In the genomic region with DNA sequence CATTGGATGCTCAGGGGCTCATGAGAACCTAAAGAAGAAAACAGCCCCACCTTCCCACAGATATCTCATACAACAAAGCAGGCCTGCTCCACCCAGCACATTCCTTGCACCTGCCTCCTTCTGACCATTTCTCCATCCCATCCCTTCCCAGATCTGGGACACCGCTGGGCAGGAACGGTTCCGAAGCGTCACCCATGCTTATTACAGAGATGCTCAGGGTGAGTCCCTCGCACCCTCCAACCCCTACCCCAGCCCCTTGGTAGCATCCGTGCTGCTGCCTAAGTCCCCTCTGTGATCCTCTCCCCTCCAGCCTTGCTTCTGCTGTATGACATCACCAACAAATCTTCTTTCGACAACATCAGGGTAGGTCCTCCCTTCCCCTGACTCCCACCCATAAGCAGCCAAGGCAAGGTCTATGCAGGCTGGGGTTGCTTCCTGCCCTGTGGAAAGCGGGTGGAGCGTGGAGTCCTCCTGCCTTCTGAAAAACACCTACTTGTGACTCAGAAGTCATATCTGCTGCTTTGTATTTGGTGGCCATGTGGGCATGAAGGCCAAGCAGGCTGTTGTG, we compare ENCODE assay signal across 14 cellular contexts. TPM values are rescaled to one million over a fixed set of nuclear protein-coding genes. Genes with fewer than 3 reads are reported as not detected.
DNase-seq lines count a peak whose midpoint lies in the region; ATAC-seq, FAIRE-seq and TF ChIP-seq lines count a peak whose summit lies in the region.
"Had no signal": no experiment of that assay in that cellular context is flagged by ENCODE, and none has a peak within 500 bp of the region (broad histone marks: within the 10 kb centered on the region; RNA-seq: fewer than 3 reads in every experiment).

No MANE protein-coding gene starts in this region.

- H3K9me3 Mint-ChIP-seq in activated naive CD4-positive, alpha-beta T cell treated with anti-CD3 and anti-CD28 coated beads, Interleukin-2, amount 10 ng/mL, durations not matched to agents 7 days and 5 days: no peaks in the 10 kb centered on the region
- H3K9me3 Mint-ChIP-seq in activated B cell treated with CpG ODN at 0.5 μM for 24 hours: no peaks in the 10 kb centered on the region

- CTCF ChIA-PET in activated naive CD4-positive, alpha-beta T cell treated with anti-CD3 and anti-CD28 coated beads, Interleukin-2, amount 10 ng/mL, durations not matched to agents 7 days and 5 days (lab: Charles Lee): interaction anchor here (1.0 to 2.8 kb wide), 7 partner anchors 17 to 137 kb away, joined by 3 to 27 read pairs (median 4); no protein-coding TSS in a partner anchor
- CTCF ChIA-PET in activated B cell treated with CpG ODN at 0.5 μM for 24 hours (lab: Charles Lee): interaction anchor here (0.6 to 2.5 kb wide), 5 partner anchors 16 to 122 kb away, joined by 3 to 25 read pairs (median 8); no protein-coding TSS in a partner anchor

- 91 to 94% methylated on average over 9 of the region's 9 CpGs for WGBS in upper lobe of left lung, 2 donors
- 86 to 93% methylated on average over 9 of the region's 9 CpGs for WGBS in thyroid gland, 2 donors

- no peak for TF ChIP-seq CTCF in activated B cell treated with CpG ODN at 0.5 μM for 24 hours (IDR thresholded peaks at IDR 0.05)
- TF ChIP-seq CTCF in upper lobe of left lung (IDR thresholded peaks at IDR 0.05): no peak
- TF ChIP-seq CTCF in thyroid gland (IDR thresholded peaks at IDR 0.05): no peak

- H3K4me1 Mint-ChIP-seq in activated naive CD4-positive, alpha-beta T cell treated with anti-CD3 and anti-CD28 coated beads, Interleukin-2, amount 10 ng/mL, durations not matched to agents 7 days and 5 days: peaks cover 93% of the 10 kb centered on the region
- peaks cover 76% of the 10 kb centered on the region for H3K4me1 Mint-ChIP-seq in activated B cell treated with CpG ODN at 0.5 μM for 24 hours

- H3K36me3 ChIP-seq in upper lobe of left lung: no peaks in the 10 kb centered on the region
- no peaks in the 10 kb centered on the region for H3K36me3 ChIP-seq in thyroid gland

- H3K27ac ChIP-seq in upper lobe of left lung (peak overlapping the region in 3 of 4 donors; percentile 30 to 71 (median 42)), thyroid gland (no peak overlapping the region)

- peaks cover 22% of the 10 kb centered on the region for H3K36me3 Mint-ChIP-seq in activated naive CD4-positive, alpha-beta T cell treated with anti-CD3 and anti-CD28 coated beads, Interleukin-2, amount 10 ng/mL, durations not matched to agents 7 days and 5 days
- H3K36me3 Mint-ChIP-seq in activated B cell treated with CpG ODN at 0.5 μM for 24 hours (ENCODE audit: low read depth): no peaks in the 10 kb centered on the region

- peaks cover 0 to 6% (median 2%) of the 10 kb centered on the region in 4 donors for H3K27me3 ChIP-seq in upper lobe of left lung
- peaks cover 10% of the 10 kb centered on the region for H3K27me3 ChIP-seq in thyroid gland

- H3K4me3 Mint-ChIP-seq in activated naive CD4-positive, alpha-beta T cell treated with anti-CD3 and anti-CD28 coated beads, Interleukin-2, amount 10 ng/mL, durations not matched to agents 7 days and 5 days: peak overlapping the region; percentile 68
- H3K4me3 Mint-ChIP-seq in activated B cell treated with CpG ODN at 0.5 μM for 24 hours: peak overlapping the region; percentile 46

- intact Hi-C loops in activated B cell treated with CpG ODN at 0.5 μM for 24 hours (cut with micrococcal nuclease) (no loop called here), thyroid gland (cut with DNase I) (loop anchor here (5.0 kb wide), 1 partner anchor 44 kb away; no protein-coding TSS in a partner anchor)

- ATAC-seq in activated B cell treated with CpG ODN at 0.5 μM for 24 hours (ENCODE audit: low read depth): no peak
- no peak for ATAC-seq in upper lobe of left lung (ENCODE audit: low FRiP score in 2 of 2)
- ATAC-seq in activated CD4-positive, CD25-positive, alpha-beta regulatory T cell treated with anti-CD3 and anti-CD28 coated beads, Interleukin-2, amount 50 U/mL, for 24 hours: no peak

- H3K4me3 ChIP-seq in upper lobe of left lung: no peak overlapping the region
- no peak overlapping the region for H3K4me3 ChIP-seq in thyroid gland (replicated peaks in 1 of 3)
- H3K4me3 ChIP-seq: lung had no signal

- no peak for FAIRE-seq in H54 (lab: Jason Lieb, UNC)
- FAIRE-seq: TTC549 had no signal

- H3K4me1 ChIP-seq in upper lobe of left lung: peaks cover 61 to 90% (median 66%) of the 10 kb centered on the region in 4 donors
- H3K4me1 ChIP-seq in thyroid gland: peaks cover 8 to 21% of the 10 kb centered on the region in 2 donors

- no peaks in the 10 kb centered on the region for H3K27me3 Mint-ChIP-seq in activated naive CD4-positive, alpha-beta T cell treated with anti-CD3 and anti-CD28 coated beads, Interleukin-2, amount 10 ng/mL, durations not matched to agents 7 days and 5 days
- no peaks in the 10 kb centered on the region for H3K27me3 Mint-ChIP-seq in activated B cell treated with CpG ODN at 0.5 μM for 24 hours

- TF ChIP-seq POLR2A in upper lobe of left lung (IDR thresholded peaks at IDR 0.05) (no peak), thyroid gland (IDR thresholded peaks at IDR 0.05) (no peak), H54 (IDR thresholded peaks at IDR 0.05; ENCODE audit: low read depth, low read length) (no peak)

- no peak for DNase-seq in activated naive CD4-positive, alpha-beta T cell treated with anti-CD3 and anti-CD28 coated beads, Interleukin-2, amount 10 ng/mL, durations not matched to agents 7 days and 5 days
- no peak for DNase-seq in activated naive CD4-positive, alpha-beta T cell (lab: John Stamatoyannopoulos, UW)
- DNase-seq in activated B cell treated with CpG ODN at 0.5 μM for 24 hours (no peak), germinal center (ENCODE audit: low spot score) (peak; percentile 1), upper lobe of left lung (no peak), thyroid gland (no peak), H54 (ENCODE audit: insufficient read length, low spot score) (no peak)
- DNase-seq: activated CD8-positive, alpha-beta memory T cell treated with anti-CD3 and anti-CD28 coated beads, Interleukin-2, amount 50 U/mL, for 48 hours; NCI-H2107; SHP77 treated with DMSO at 0.1 percent for 48 hours had no signal

- no peaks in the 10 kb centered on the region for H3K9me3 ChIP-seq in upper lobe of left lung
- no peaks in the 10 kb centered on the region for H3K9me3 ChIP-seq in thyroid gland

- POLR2A ChIA-PET in activated B cell treated with CpG ODN at 0.5 μM for 24 hours (lab: Charles Lee): interaction anchor here (1.2 to 1.8 kb wide), 3 partner anchors 27 to 130 kb away, joined by 4 to 10 read pairs (median 6); partner anchors contain the start of gene FDXR

- H3K27ac Mint-ChIP-seq in activated naive CD4-positive, alpha-beta T cell treated with anti-CD3 and anti-CD28 coated beads, Interleukin-2, amount 10 ng/mL, durations not matched to agents 7 days and 5 days: peak overlapping the region; percentile 98
- peak overlapping the region; percentile 73 for H3K27ac Mint-ChIP-seq in activated B cell treated with CpG ODN at 0.5 μM for 24 hours

- TF ChIP-seq EP300 in upper lobe of left lung (IDR thresholded peaks at IDR 0.05): no peak

RNA-seq across cellular contexts. Expression of gene NHERF1, which starts 5.4 kb away (rescaled TPM):
- total RNA-seq in activated B cell treated with CpG ODN at 0.5 μM for 24 hours (33.3 and 34.5 TPM in 2 replicates), upper lobe of left lung (10 to 100 TPM; 21.6 to 49.4 (median 34.8) TPM), thyroid gland (10 to 100 TPM; 21.9 to 63.4 (median 43.8) TPM)

RNA-seq across cellular contexts. Expression of gene RAB37, which starts 6.0 kb away (rescaled TPM):
- total RNA-seq in activated B cell treated with CpG ODN at 0.5 μM for 24 hours: 11.0 and 11.1 TPM in 2 replicates
- 1 to 10 TPM; 1.1 to 7.1 (median 3.7) TPM for total RNA-seq in upper lobe of left lung
- 1 to 10 TPM in 1 of 4 donors, under 1 TPM in 3; 0.33 to 1.8 (median 0.39) TPM for total RNA-seq in thyroid gland
- total RNA-seq: MCF 10A had no signal

RNA-seq across cellular contexts. Expression of gene CD300LF, which starts 30.3 kb away (rescaled TPM):
- 0.12 and 0.33 TPM in 2 replicates for total RNA-seq in activated B cell treated with CpG ODN at 0.5 μM for 24 hours
- 10 to 100 TPM; 14.5 to 70.2 (median 33.4) TPM for total RNA-seq in upper lobe of left lung
- total RNA-seq in thyroid gland: not detected
- total RNA-seq: MCF 10A had no signal

RNA-seq across cellular contexts. Expression of gene NAT9, which starts 33.1 kb away (rescaled TPM):
- total RNA-seq in activated B cell treated with CpG ODN at 0.5 μM for 24 hours (59.4 and 79.7 TPM in 2 replicates), upper lobe of left lung (10 to 100 TPM; 16.1 to 78.6 (median 41.7) TPM), thyroid gland (10 to 100 TPM; 33.1 to 46.5 (median 41.4) TPM)

Comparison
In these comparisons a context has a peak if more than half of its experiments do, and no peak if none do; other contexts are left out.
1. H3K27ac ChIP-seq: peak in upper lobe of left lung (3 of 4); none in thyroid gland (0 of 3).
2. RNA of gene CD300LF, which starts 30.3 kb away (total RNA-seq): 14.5 to 70.2 TPM in upper lobe of left lung; 0.12 to 0.33 TPM in activated B cell treated with CpG ODN at 0.5 μM for 24 hours and not detected in thyroid gland; every median in the first group is over 10 times any median in the second.